Comparison of ENCODE assay signal across 23 cellular contexts in genomic region chr4:76272091-76272490, GRCh38.
"Had no signal": no experiment of that assay in that cellular context is flagged by ENCODE, and none has a peak within 500 bp of the region (broad histone marks: within the 10 kb centered on the region; RNA-seq: fewer than 3 reads in every experiment).

No MANE protein-coding gene starts in this region.

- H3K27ac ChIP-seq: dorsolateral prefrontal cortex, esophagus muscularis mucosa, neural progenitor cell, parathyroid adenoma, right atrium auricular region, sigmoid colon, testis, tibial artery had no signal

- H3K36me3 ChIP-seq: esophagus muscularis mucosa, neural progenitor cell, right atrium auricular region, sigmoid colon, tibial artery had no signal

- H3K27me3 ChIP-seq: dorsolateral prefrontal cortex, esophagus muscularis mucosa, neural progenitor cell, right atrium auricular region, sigmoid colon, testis, tibial artery had no signal

- ATAC-seq: naive thymus-derived CD4-positive, alpha-beta T cell; stimulated activated memory B cell treated with anti-CD40 and anti-IgM and Interleukin-4, amounts not matched to agents 10 μg/mL and 1 μg/mL and 100 μg/mL, for 72 hours; stimulated activated naive CD8-positive, alpha-beta T cell treated with anti-CD3 and anti-CD28 coated beads, Interleukin-15, Interleukin-2, amounts not matched to agents 100 U/mL and 50 U/mL, for 24 hours had no signal

- DNase-seq: dorsolateral prefrontal cortex; effector CD8-positive, alpha-beta T cell; foreskin melanocyte; hypothalamus; immature natural killer cell; islet precursor cell; kidney glomerular epithelial cell; mammary epithelial cell; mesendoderm; midbrain; naive thymus-derived CD4-positive, alpha-beta T cell; sigmoid colon; stimulated activated CD4-positive, alpha-beta T cell treated with anti-CD3 and anti-CD28 coated beads, Interleukin-2, amount 100 ng/mL, for 24 hours; stimulated activated CD4-positive, alpha-beta T cell treated with anti-CD3 and anti-CD28 coated beads, Interleukin-4, amount 100 ng/mL, for 4 hours; stimulated activated naive CD8-positive, alpha-beta T cell treated with anti-CD3 and anti-CD28 coated beads, Interleukin-15, Interleukin-2, amounts not matched to agents 100 U/mL and 50 U/mL, for 24 hours; substantia nigra; testis; tibial artery had no signal

- H3K4me3 ChIP-seq: dorsolateral prefrontal cortex, esophagus muscularis mucosa, neural progenitor cell, right atrium auricular region, sigmoid colon, testis, tibial artery had no signal

- H3K9me3 ChIP-seq: esophagus muscularis mucosa, right atrium auricular region, sigmoid colon, testis, tibial artery had no signal

- H3K4me1 ChIP-seq: esophagus muscularis mucosa, neural progenitor cell, parathyroid adenoma, right atrium auricular region, sigmoid colon, testis, tibial artery had no signal
